In genomic region chr16:29893553-29893952, GRCh38 we compare ENCODE assay signal across 1 cellular context.
A peak's percentile ranks its signal among the peaks of the same experiment; 100 is the strongest.
TF ChIP-seq lines count a peak whose summit lies in the region.

No MANE protein-coding gene starts in this region.

TF ChIP-seq in K562, 482 proteins besides CTCF, POLR2A, EP300 and RAD21 (continued from another document and continues in another):
- TF ChIP-seq ETV1 (tag; conservative IDR thresholded peaks at IDR 0.05; ENCODE audit: low read depth) (no peak), TCF15 (CRISPR knock-in tag; IDR thresholded peaks at IDR 0.05) (no peak), ATF6 (CRISPR knock-in tag; IDR thresholded peaks at IDR 0.05) (no peak), FOXJ3 (CRISPR knock-in tag; IDR thresholded peaks at IDR 0.05) (no peak), IFI16 (CRISPR knock-in tag; IDR thresholded peaks at IDR 0.05) (no peak), PCBP1 (IDR thresholded peaks at IDR 0.05; ENCODE audit: low read depth, low read length, poor library complexity, severe bottlenecking) (no peak), SMARCA4 (IDR thresholded peaks at IDR 0.05) (peak; percentile 79), FIP1L1 (IDR thresholded peaks at IDR 0.05; ENCODE audit: low read depth, low read length, poor library complexity, severe bottlenecking) (no peak), ESRRB (CRISPR knock-in tag; IDR thresholded peaks at IDR 0.05; ENCODE audit: borderline replicate concordance) (no peak), ZNF263 (CRISPR knock-in tag; IDR thresholded peaks at IDR 0.05; ENCODE audit: borderline replicate concordance) (no peak), ZBTB11 (CRISPR knock-in tag; IDR thresholded peaks at IDR 0.05) (no peak), USF1 (CRISPR knock-in tag; IDR thresholded peaks at IDR 0.05) (no peak), ZNF408 (CRISPR knock-in tag; IDR thresholded peaks at IDR 0.05; ENCODE audit: low read depth) (no peak), TAF9B (IDR thresholded peaks at IDR 0.05; ENCODE audit: partially characterized antibody) (no peak), ATF7 (IDR thresholded peaks at IDR 0.05) (peak; percentile 47; the same call in 1 of the 2 replicates), RNF219 (CRISPR knock-in tag; IDR thresholded peaks at IDR 0.05) (no peak), ZNF586 (CRISPR knock-in tag; conservative IDR thresholded peaks at IDR 0.05) (no peak), ZNF764 (CRISPR knock-in tag; IDR thresholded peaks at IDR 0.05; ENCODE audit: low read depth) (no peak), CBFB (CRISPR knock-in tag; IDR thresholded peaks at IDR 0.05) (no peak), RUNX1 (IDR thresholded peaks at IDR 0.05; ENCODE audit: low read depth) (no peak), PYGO2 (tag; IDR thresholded peaks at IDR 0.05) (no peak), ZNF318 (IDR thresholded peaks at IDR 0.05; ENCODE audit: borderline replicate concordance in 1 of 2, low read depth in 1 of 2) (no peak), TAL1 (IDR thresholded peaks at IDR 0.05) (peak; percentile 94), DACH1 (IDR thresholded peaks at IDR 0.05; ENCODE audit: partially characterized antibody) (no peak), TFE3 (CRISPR knock-in tag; IDR thresholded peaks at IDR 0.05) (no peak), ZNF511 (CRISPR knock-in tag; IDR thresholded peaks at IDR 0.05) (no peak), SIX5 (IDR thresholded peaks at IDR 0.05; ENCODE audit: borderline replicate concordance in 1 of 2, insufficient read depth in 1 of 2, low read depth in 1 of 2, low read length in 2 of 2) (no peak), ZNF609 (CRISPR knock-in tag; IDR thresholded peaks at IDR 0.05; ENCODE audit: borderline replicate concordance) (no peak), CHD1 (IDR thresholded peaks at IDR 0.05; ENCODE audit: low read length) (no peak), ZNF717 (CRISPR knock-in tag; IDR thresholded peaks at IDR 0.05) (no peak), TEAD1 (CRISPR knock-in tag; IDR thresholded peaks at IDR 0.05) (no peak), MAFF (IDR thresholded peaks at IDR 0.05; ENCODE audit: low read length) (no peak), CHCHD3 (CRISPR knock-in tag; IDR thresholded peaks at IDR 0.05) (no peak), SMARCE1 (IDR thresholded peaks at IDR 0.05) (peak; percentile 41; the same call in 1 of the 2 replicates)
